ENCODE assay signal across 2 cellular contexts in genomic region chr2:88852753-88853402, GRCh38.
TF ChIP-seq lines count a peak whose summit lies in the region.

No MANE protein-coding gene starts in this region.

TF ChIP-seq in IMR-90, 13 proteins besides CTCF, POLR2A, EP300 and RAD21:
- TF ChIP-seq RFX5 (IDR thresholded peaks at IDR 0.05; ENCODE audit: low read depth, low read length) (no peak), USF2 (IDR thresholded peaks at IDR 0.05; ENCODE audit: low read depth, low read length) (no peak), SMC3 (IDR thresholded peaks at IDR 0.05; ENCODE audit: low read depth, low read length) (no peak), MXI1 (IDR thresholded peaks at IDR 0.05; ENCODE audit: borderline replicate concordance, low read depth, low read length) (no peak), MAFK (IDR thresholded peaks at IDR 0.05; ENCODE audit: low read depth, low read length) (no peak), NFE2L2 (IDR thresholded peaks at IDR 0.05; ENCODE audit: low read depth, low read length) (no peak), ELK1 (IDR thresholded peaks at IDR 0.05; ENCODE audit: borderline replicate concordance, low read depth, low read length) (no peak), CEBPB (IDR thresholded peaks at IDR 0.05; ENCODE audit: low read depth, low read length) (no peak)

TF ChIP-seq in GM12878, 131 proteins besides CTCF, POLR2A, EP300 and RAD21:
- TF ChIP-seq CEBPB (IDR thresholded peaks at IDR 0.05; ENCODE audit: borderline replicate concordance in 1 of 2, low read depth in 2 of 2, low read length in 2 of 2) (no peak), TARDBP (IDR thresholded peaks at IDR 0.05; ENCODE audit: borderline replicate concordance) (no peak), ATF2 (IDR thresholded peaks at IDR 0.05; ENCODE audit: low read length) (no peak), ZNF24 (IDR thresholded peaks at IDR 0.05) (no peak), CHD1 (IDR thresholded peaks at IDR 0.05; ENCODE audit: low read depth, low read length) (no peak), CHD2 (IDR thresholded peaks at IDR 0.05; ENCODE audit: borderline replicate concordance, low read depth, low read length) (no peak), MYC (IDR thresholded peaks at IDR 0.05; ENCODE audit: insufficient read depth, insufficient read length, insufficient replicate concordance, low read length, severe bottlenecking) (no peak), SMAD5 (IDR thresholded peaks at IDR 0.05; ENCODE audit: low read depth) (no peak), KAT2A (conservative IDR thresholded peaks at IDR 0.05; ENCODE audit: control insufficient read depth, low read depth, low read length) (no peak)
